ENCODE assay signal across 11 cellular contexts in the genomic region with DNA sequence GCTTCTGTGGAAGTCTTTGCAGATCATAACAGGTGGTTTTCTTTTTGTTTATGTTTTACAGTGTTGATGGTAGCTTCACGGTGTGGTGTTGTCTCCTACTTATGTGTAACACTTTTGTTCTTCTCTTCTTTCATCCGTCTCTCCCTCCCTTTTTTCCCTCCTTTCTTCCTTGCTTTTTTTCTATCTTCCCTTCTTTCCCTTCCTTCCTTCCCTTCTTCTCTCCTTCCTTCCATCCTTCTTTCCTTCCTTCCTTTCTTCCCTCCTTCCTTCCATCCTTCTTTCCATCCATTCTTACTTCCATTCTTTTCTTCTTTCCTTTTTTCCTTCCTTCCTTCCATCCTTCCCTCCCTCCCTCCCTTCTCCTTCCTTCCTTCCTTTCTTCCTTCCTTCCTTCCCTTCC.
"Had no signal": no experiment of that assay in that cellular context is flagged by ENCODE, and none has a peak within 500 bp of the region (broad histone marks: within the 10 kb centered on the region; RNA-seq: fewer than 3 reads in every experiment).

No MANE protein-coding gene starts in this region.

- FAIRE-seq: H1, H54 had no signal

- H3K27ac ChIP-seq: GM23248 had no signal

- H3K4me1 ChIP-seq: HAP-1 had no signal

- H3K4me3 ChIP-seq: GM23248, GM23338, HAP-1 had no signal

- H3K9me3 Mint-ChIP-seq: GM23338, H9, HFFc6 had no signal

- H3K36me3 ChIP-seq: HAP-1 had no signal

- H3K27ac Mint-ChIP-seq: GM23338, H9, HFFc6 had no signal

- H3K4me2 ChIP-seq: GM23338 had no signal

- DNase-seq: GM23248, GOT3, H7, H9, HCEC 1CT, HFFc6 had no signal

- ATAC-seq: GM23338, HCT116 had no signal

- H3K9ac ChIP-seq: GM23248 had no signal

- H2AFZ ChIP-seq: GM23248 had no signal

- H3K9me3 ChIP-seq: HAP-1 had no signal

- H3K4me3 Mint-ChIP-seq: GM23338, H9, HFFc6 had no signal
